In the genomic region with DNA sequence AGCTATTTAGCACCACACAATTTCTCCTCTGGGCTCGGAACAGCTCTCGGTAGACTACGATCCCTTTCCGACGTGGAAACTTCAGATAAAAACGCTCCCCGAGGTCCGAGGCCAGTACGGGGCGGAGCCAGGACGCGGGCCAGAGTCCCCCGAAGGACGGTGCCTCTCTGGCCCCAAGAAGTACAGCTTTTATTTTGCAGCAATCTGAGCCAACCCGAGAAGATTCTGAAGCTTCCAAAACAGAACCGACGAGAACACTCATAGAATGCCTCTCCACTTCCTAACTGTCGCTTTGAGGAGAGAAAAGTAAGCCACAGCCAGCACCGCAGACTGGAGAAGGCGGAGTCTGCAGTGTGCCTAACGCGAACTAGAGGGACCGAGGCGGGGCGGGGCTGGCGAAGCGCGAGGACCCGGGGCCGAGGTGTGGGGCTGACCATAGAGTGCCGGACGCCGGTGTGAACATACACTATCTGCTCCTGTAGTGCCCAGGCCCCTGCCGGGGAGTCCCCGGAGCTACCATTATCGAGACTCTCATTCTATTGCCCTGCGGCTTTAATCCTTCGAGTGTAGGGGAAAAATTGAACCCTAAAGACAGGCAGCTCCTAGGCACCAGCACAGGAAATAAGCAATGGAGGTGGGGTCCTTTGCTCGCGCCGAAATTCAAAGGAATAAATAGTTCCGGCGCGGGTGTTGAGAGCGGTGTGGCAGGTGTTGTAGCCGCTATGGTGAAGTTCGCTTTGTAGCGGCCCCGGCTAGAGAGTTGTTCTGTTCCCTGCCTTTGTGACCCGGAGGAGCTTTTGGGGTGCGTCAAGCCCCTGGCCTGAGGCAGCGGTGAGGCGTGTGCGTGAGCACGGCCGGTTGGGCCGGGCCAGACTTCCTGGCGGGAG, we compare ENCODE assay signal across 8 cellular contexts. TPM values are rescaled to one million over a fixed set of nuclear protein-coding genes. Genes with fewer than 3 reads are reported as not detected.
DNase-seq lines count a peak whose midpoint lies in the region; ATAC-seq, FAIRE-seq and TF ChIP-seq lines count a peak whose summit lies in the region.

A gene (plus strand): TSS at position 663 of the 887 bp plus-strand sequence. CDS start 1,076 bp downstream, outside the sequence.

- dilution Hi-C loops in endothelial cell of umbilical vein (cut with MboI; ENCODE audit: extremely low pct_ligation_motif_present, low sequenced_read_pairs), result no loop called here

- H2AFZ ChIP-seq in OCI-LY1 (ENCODE audit: low read length) (peak within 1 kb of the TSS; percentile 77), endothelial cell of umbilical vein (ENCODE audit: low read depth, low read length) (peak within 1 kb of the TSS; percentile 83)

- H3K4me2 ChIP-seq in OCI-LY1 (ENCODE audit: low read length) (peak within 1 kb of the TSS; percentile 92), endothelial cell of umbilical vein (ENCODE audit: insufficient read depth, low read length) (peak within 1 kb of the TSS; percentile 97)

- no peaks in the 10 kb centered on the region for H3K27me3 Mint-ChIP-seq in Calu3 (ENCODE audit: unreplicated experiment)

- H4K20me1 ChIP-seq in OCI-LY1 (ENCODE audit: insufficient read depth, low read length), result no peaks in the 10 kb centered on the region
- H4K20me1 ChIP-seq in endothelial cell of umbilical vein (replicated peaks; ENCODE audit: control insufficient read depth, extremely low read depth, insufficient read depth, low read length), result no peaks in the 10 kb centered on the region

- CTCF ChIA-PET in Calu3 (lab: Charles Lee) (no interaction called here), endothelial cell of umbilical vein (lab: Charles Lee) (interaction anchor here (0.8 to 1.4 kb wide), 3 partner anchors 9 to 650 kb away, joined by 3 to 4 read pairs (median 3); no protein-coding TSS in a partner anchor)

- under 1% methylated on average over 58 of the region's 58 CpGs for WGBS in HUES64

- peaks cover 23% of the 10 kb centered on the region for H3K36me3 Mint-ChIP-seq in Calu3 (ENCODE audit: insufficient read depth, unreplicated experiment)

- intact Hi-C loops in Calu3 (cut with micrococcal nuclease; ENCODE audit: unreplicated experiment) (no loop called here), endothelial cell of umbilical vein (cut with micrococcal nuclease) (loop anchor here (1.0 kb wide), 1 partner anchor 653 kb away; a partner anchor contains a TSS)

- peak within 1 kb of the TSS; percentile 97 for H3K27ac Mint-ChIP-seq in Calu3 (ENCODE audit: unreplicated experiment)

- peak within 1 kb of the TSS; percentile 88 for H3K9ac ChIP-seq in HUES64 (ENCODE audit: low read depth, low read length)
- peak within 1 kb of the TSS; percentile 88 for H3K9ac ChIP-seq in OCI-LY1 (ENCODE audit: low read length)
- H3K9ac ChIP-seq in endothelial cell of umbilical vein (replicated peaks; ENCODE audit: extremely low read depth, insufficient read depth, low read length), result peak within 1 kb of the TSS; percentile 95

- peaks cover 6% of the 10 kb centered on the region for H3K4me1 Mint-ChIP-seq in Calu3 (ENCODE audit: low read depth, unreplicated experiment)

- no peaks in the 10 kb centered on the region for H3K36me3 ChIP-seq in HUES64 (ENCODE audit: insufficient read depth, low read length)
- H3K36me3 ChIP-seq in OCI-LY1 (ENCODE audit: insufficient read depth, low read length), result peaks cover 20% of the 10 kb centered on the region; the same call in 1 of the 2 replicates
- no peaks in the 10 kb centered on the region for H3K36me3 ChIP-seq in endothelial cell of umbilical vein (ENCODE audit: control insufficient read depth in 2 of 2, extremely low read depth in 1 of 2, insufficient read depth in 2 of 2, low read length in 2 of 2)

- ATAC-seq in GM21447 (IDR thresholded peaks at IDR 0.05; ENCODE audit: unreplicated experiment), result peak; percentile 86

- peak within 1 kb of the TSS; percentile 94 for H3K4me3 ChIP-seq in HUES64 (ENCODE audit: low read length)
- H3K4me3 ChIP-seq in OCI-LY1 (ENCODE audit: low read depth, low read length, poor library complexity, severe bottlenecking), result peak within 1 kb of the TSS; percentile 85
- peak within 1 kb of the TSS; percentile 46 to 97 (median 90) for H3K4me3 ChIP-seq in endothelial cell of umbilical vein (replicated peaks in 1 of 3; ENCODE audit: insufficient read depth in 1 of 3, low read depth in 1 of 3, low read length in 3 of 3)

- peaks cover 2% of the 10 kb centered on the region for H3K9me3 Mint-ChIP-seq in Calu3 (ENCODE audit: low read depth, unreplicated experiment)

- H3K79me2 ChIP-seq in OCI-LY1 (ENCODE audit: insufficient read depth, low read length) (peaks cover 37% of the 10 kb centered on the region), endothelial cell of umbilical vein (ENCODE audit: control insufficient read depth, insufficient read depth, low read length) (peaks cover 22% of the 10 kb centered on the region)

- BruUV-seq in Calu3 (replicated peaks; lab: Mats Ljungman, UMichigan), result no TSS peak
- BruUV-seq in endothelial cell of umbilical vein (replicated peaks; lab: Mats Ljungman, UMichigan), result TSS peak; percentile 85

- H3K27ac ChIP-seq in HUES64 (ENCODE audit: low read depth, low read length), result peak within 1 kb of the TSS; percentile 96
- peak within 1 kb of the TSS; percentile 86 for H3K27ac ChIP-seq in OCI-LY1 (ENCODE audit: low read depth, low read length, poor library complexity, severe bottlenecking)
- H3K27ac ChIP-seq in endothelial cell of umbilical vein (ENCODE audit: insufficient read depth, low read depth, low read length), result peak within 1 kb of the TSS; percentile 89

- H3K27me3 ChIP-seq in HUES64 (ENCODE audit: insufficient read depth, low read length) (no peaks in the 10 kb centered on the region), OCI-LY1 (ENCODE audit: insufficient read depth, low read length) (no peaks in the 10 kb centered on the region), endothelial cell of umbilical vein (ENCODE audit: control insufficient read depth in 2 of 2, insufficient read depth in 2 of 2, low read length in 2 of 2) (no peaks in the 10 kb centered on the region)

- FAIRE-seq in endothelial cell of umbilical vein (lab: Jason Lieb, UNC), result peak; percentile 90

- TF ChIP-seq CTCF in Calu3 (IDR thresholded peaks at IDR 0.05; ENCODE audit: unreplicated experiment), result no peak
- no peak for TF ChIP-seq CTCF in OCI-LY1 (IDR thresholded peaks at IDR 0.05; ENCODE audit: low read length)
- no peak for TF ChIP-seq CTCF in endothelial cell of umbilical vein (IDR thresholded peaks at IDR 0.05; ENCODE audit: extremely low read depth in 1 of 2, insufficient read depth in 1 of 2, low read depth in 1 of 2, low read length in 2 of 2)

- POLR2A ChIA-PET in endothelial cell of umbilical vein (lab: Charles Lee), result interaction anchor here (0.6 kb wide), 1 partner anchor 53 kb away, joined by 7 read pairs; no protein-coding TSS in a partner anchor

- peak; percentile 88 for TF ChIP-seq POLR2A in endothelial cell of umbilical vein (IDR thresholded peaks at IDR 0.05; ENCODE audit: low read depth, low read length)

- H3K9me1 ChIP-seq in endothelial cell of umbilical vein (replicated peaks; ENCODE audit: control insufficient read depth, extremely low read depth, insufficient read depth, low read length), result no peaks in the 10 kb centered on the region

- peak; percentile 89 for DNase-seq in Calu3
- DNase-seq in activated CD8-positive, alpha-beta memory T cell treated with anti-CD3 and anti-CD28 coated beads, Interleukin-2, amount 50 U/mL, for 48 hours, result peak; percentile 93
- peak; percentile 95 for DNase-seq in endothelial cell of umbilical vein (ENCODE audit: low read depth, low spot score)
- DNase-seq in midbrain (lab: John Stamatoyannopoulos, UW), result peak; percentile 92
- DNase-seq in stimulated activated CD8-positive, alpha-beta memory T cell treated with anti-CD3 and anti-CD28 coated beads, Interleukin-2, amount 100 ng/mL, for 1 hour (ENCODE audit: low read depth in 2 of 2), result peak; percentile 79 to 88

- peak within 1 kb of the TSS; percentile 85 for H3K4me3 Mint-ChIP-seq in Calu3 (ENCODE audit: low read depth, unreplicated experiment)

- H3K4me1 ChIP-seq in HUES64 (ENCODE audit: insufficient read depth, low read length) (peaks cover 13% of the 10 kb centered on the region; the same call in 1 of the 2 replicates), OCI-LY1 (ENCODE audit: insufficient read depth, low read length, severe bottlenecking) (peaks cover 33% of the 10 kb centered on the region), endothelial cell of umbilical vein (ENCODE audit: control insufficient read depth, extremely low read depth, insufficient read depth, low read length) (peaks cover 23% of the 10 kb centered on the region)

- H3K9me2 ChIP-seq in OCI-LY1 (ENCODE audit: low read depth, low read length), result no peaks in the 10 kb centered on the region

- no peaks in the 10 kb centered on the region for H3F3A ChIP-seq in OCI-LY1 (ENCODE audit: insufficient read depth, low read length)

- no peaks in the 10 kb centered on the region for H3K9me3 ChIP-seq in HUES64 (ENCODE audit: insufficient read depth, low read depth, low read length)
- H3K9me3 ChIP-seq in OCI-LY1 (ENCODE audit: low read length), result no peaks in the 10 kb centered on the region
- no peaks in the 10 kb centered on the region for H3K9me3 ChIP-seq in endothelial cell of umbilical vein (replicated peaks; ENCODE audit: control insufficient read depth, insufficient read depth, low read length)

TF ChIP-seq in endothelial cell of umbilical vein, 7 proteins besides CTCF, POLR2A, EP300 and RAD21:
- peak; percentile 55 for TF ChIP-seq POLR2AphosphoS5 (IDR thresholded peaks at IDR 0.05; ENCODE audit: insufficient read depth, low read depth, low read length)
- TF ChIP-seq FOS (IDR thresholded peaks at IDR 0.05; ENCODE audit: borderline replicate concordance, insufficient read depth, low read length), result no peak
- no peak for TF ChIP-seq GATA2 (IDR thresholded peaks at IDR 0.05; ENCODE audit: insufficient read depth, insufficient read length, low read depth, low read length)
- no peak for TF ChIP-seq MYC (IDR thresholded peaks at IDR 0.05; ENCODE audit: low read depth, low read length)
- TF ChIP-seq, protein P1, sequence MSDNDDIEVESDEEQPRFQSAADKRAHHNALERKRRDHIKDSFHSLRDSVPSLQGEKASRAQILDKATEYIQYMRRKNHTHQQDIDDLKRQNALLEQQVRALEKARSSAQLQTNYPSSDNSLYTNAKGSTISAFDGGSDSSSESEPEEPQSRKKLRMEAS (IDR thresholded peaks at IDR 0.05; ENCODE audit: insufficient read depth, insufficient read length), result peak; percentile 35

RNA-seq across cellular contexts. Expression of the gene that starts here (rescaled TPM):
- total RNA-seq in Calu3 (2022) (24.0 and 24.4 TPM in 2 replicates), endothelial cell of umbilical vein (31.4 and 34.1 TPM in 2 replicates)
- polyA plus RNA-seq in HUES64 (2013, experiment 1 of 2), result 26.8 TPM
- 29.1 TPM for polyA plus RNA-seq in HUES64 (2013, experiment 2 of 2)
- polyA plus RNA-seq in endothelial cell of umbilical vein, result 3.9 and 5.3 TPM in 2 replicates
- 8.0 TPM in 2 replicates for polyA plus RNA-seq in endothelial cell of umbilical vein (2011; cell fraction: cytosol; rRNA removed)
- polyA plus RNA-seq in endothelial cell of umbilical vein (2011; cell fraction: nucleus; rRNA removed), result 8.8 and 15.0 TPM in 2 replicates
- 11.7 and 26.0 TPM in 2 replicates for polyA plus RNA-seq in endothelial cell of umbilical vein (2012)
- polyA minus RNA-seq in endothelial cell of umbilical vein, result 10.0 and 12.9 TPM in 2 replicates
- 26.8 TPM for polyA minus RNA-seq in endothelial cell of umbilical vein (2011; cell fraction: cytosol; rRNA and poly(A)+ RNA removed)
- 8.2 and 15.0 TPM in 2 replicates for polyA minus RNA-seq in endothelial cell of umbilical vein (2011; cell fraction: nucleus; rRNA and poly(A)+ RNA removed)

Comparison
In these comparisons a context has a peak if more than half of its experiments do, and no peak if none do; other contexts are left out.
1. Peak in every context shown above with its lines: DNase-seq, ATAC-seq, H3K4me3 ChIP-seq and H3K27ac ChIP-seq.